8 cellular contexts compared by ENCODE assay signal in the genomic region with DNA sequence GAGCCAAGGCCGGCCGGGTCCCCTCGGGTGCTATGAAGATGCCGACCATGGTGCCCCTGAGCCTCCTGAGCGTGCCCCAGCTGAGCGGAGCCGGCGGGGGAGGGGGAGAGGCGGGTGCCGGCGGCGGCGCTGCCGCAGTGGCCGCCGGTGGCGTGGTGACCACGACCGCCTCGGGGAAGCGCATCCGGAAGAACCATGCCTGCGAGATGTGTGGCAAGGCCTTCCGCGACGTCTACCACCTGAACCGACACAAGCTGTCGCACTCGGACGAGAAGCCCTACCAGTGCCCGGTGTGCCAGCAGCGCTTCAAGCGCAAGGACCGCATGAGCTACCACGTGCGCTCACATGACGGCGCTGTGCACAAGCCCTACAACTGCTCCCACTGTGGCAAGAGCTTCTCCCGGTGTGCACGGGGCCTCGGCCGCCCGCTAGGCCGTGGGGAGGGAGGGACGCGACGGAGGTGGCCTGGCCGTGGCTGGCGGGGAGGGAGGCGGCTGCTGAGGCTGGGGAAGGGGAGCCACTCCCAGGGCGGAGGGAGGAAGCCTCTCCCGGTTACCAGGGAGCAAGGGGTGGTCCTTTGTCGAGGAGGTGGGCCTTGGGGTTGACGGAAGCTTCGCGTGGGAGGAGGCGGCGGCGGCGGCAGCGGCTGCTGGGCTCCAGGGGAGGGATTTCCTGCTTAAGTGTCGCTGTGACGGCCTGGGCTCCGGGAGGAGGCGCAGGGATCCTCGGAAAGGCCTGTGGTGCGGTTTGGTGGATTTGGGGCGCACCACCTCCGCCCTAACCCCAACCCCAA. TPM values are rescaled to one million over a fixed set of nuclear protein-coding genes. Genes with fewer than 3 reads are reported as not detected.
DNase-seq lines count a peak whose midpoint lies in the region; ATAC-seq and TF ChIP-seq lines count a peak whose summit lies in the region.

No MANE protein-coding gene starts in this region.

- no peaks in the 10 kb centered on the region for H3K27me3 ChIP-seq in adipocyte (replicated peaks; ENCODE audit: control insufficient read depth, insufficient read depth, low read length)
- no peaks in the 10 kb centered on the region for H3K27me3 ChIP-seq in cardiac muscle cell
- no peaks in the 10 kb centered on the region for H3K27me3 ChIP-seq in parathyroid adenoma (ENCODE audit: control insufficient read depth, insufficient read depth, low read length)
- no peaks in the 10 kb centered on the region for H3K27me3 ChIP-seq in tibial nerve

- H3K27ac ChIP-seq in cardiac muscle cell = peak overlapping the region; percentile 87
- peak overlapping the region; percentile 82 for H3K27ac ChIP-seq in parathyroid adenoma
- H3K27ac ChIP-seq in tibial nerve = peak overlapping the region; percentile 94 to 99 (median 94)

- H3K9ac ChIP-seq in adipocyte (ENCODE audit: low read length) (peak overlapping the region; percentile 89), parathyroid adenoma (no peak overlapping the region)

- H3K9me3 ChIP-seq in adipocyte (ENCODE audit: control insufficient read depth, low read length) = no peaks in the 10 kb centered on the region
- no peaks in the 10 kb centered on the region for H3K9me3 ChIP-seq in cardiac muscle cell (ENCODE audit: low read depth)
- no peaks in the 10 kb centered on the region for H3K9me3 ChIP-seq in parathyroid adenoma (ENCODE audit: control insufficient read depth, low read length)
- H3K9me3 ChIP-seq in tibial nerve = no peaks in the 10 kb centered on the region

- H3K4me1 ChIP-seq in adipocyte (ENCODE audit: control insufficient read depth, insufficient read depth, low read length) (peaks cover 31% of the 10 kb centered on the region), cardiac muscle cell (ENCODE audit: low read depth) (peaks cover 28% of the 10 kb centered on the region), parathyroid adenoma (peaks cover 26% of the 10 kb centered on the region), tibial nerve (peaks cover 0 to 62% (median 51%) of the 10 kb centered on the region in 4 donors)

- POLR2A ChIA-PET in AG04449 (lab: Yijun Ruan, JAX) = interaction anchor here (1.9 to 3.1 kb wide), 4 partner anchors 9 to 41 kb away, joined by 5 to 25 read pairs (median 15); a partner anchor contains a TSS

- CTCF ChIA-PET in AG04449 (lab: Yijun Ruan, JAX) = interaction anchor here (0.6 to 3.0 kb wide), 18 partner anchors 10 to 234 kb away, joined by 3 to 34 read pairs (median 4); a partner anchor contains a TSS

- no peaks in the 10 kb centered on the region for H3K79me2 ChIP-seq in parathyroid adenoma

- peak overlapping the region; percentile 83 for H3K4me2 ChIP-seq in parathyroid adenoma (ENCODE audit: low read length)

- peak; percentile 28 for ATAC-seq in GM18907 (IDR thresholded peaks at IDR 0.05; ENCODE audit: unreplicated experiment)

- H3K4me3 ChIP-seq in AG04449 (ENCODE audit: low read depth, low read length) (peak overlapping the region; percentile 72), adipocyte (ENCODE audit: low read length) (peak overlapping the region; percentile 85), cardiac muscle cell (peak overlapping the region; percentile 43), parathyroid adenoma (ENCODE audit: low read depth, low read length) (peak overlapping the region; percentile 61), tibial nerve (peak overlapping the region; percentile 46 to 75 (median 50))

- H2AFZ ChIP-seq in parathyroid adenoma = peak overlapping the region; percentile 65

- DNase-seq in AG04449 (ENCODE audit: low read depth, low spot score) = peak; percentile 61
- peak; percentile 83 for DNase-seq in NCI-H1092 treated with DMSO at 0.1 percent for 48 hours (lab: John Stamatoyannopoulos, UW)
- peak; percentile 92 to 93 for DNase-seq in SW 1271 (lab: John Stamatoyannopoulos, UW)
- DNase-seq in adipocyte (ENCODE audit: low read depth) = peak; percentile 93
- peak; percentile 91 to 96 for DNase-seq in cardiac muscle cell (ENCODE audit: low read depth in 1 of 2, low spot score in 1 of 2)
- peak; percentile 79 to 82 for DNase-seq in tibial nerve (ENCODE audit: low spot score in 2 of 2)

- peak in 1 of 2 donors; percentile 68 for TF ChIP-seq POLR2A in tibial nerve (IDR thresholded peaks at IDR 0.05)

- peaks cover 15% of the 10 kb centered on the region for H3K36me3 ChIP-seq in adipocyte (ENCODE audit: control insufficient read depth, insufficient read depth, low read length, severe bottlenecking)
- peaks cover 10% of the 10 kb centered on the region for H3K36me3 ChIP-seq in cardiac muscle cell
- H3K36me3 ChIP-seq in parathyroid adenoma (ENCODE audit: control insufficient read depth, insufficient read depth, low read length) = no peaks in the 10 kb centered on the region
- peaks cover 0 to 20% (median 8%) of the 10 kb centered on the region in 3 donors for H3K36me3 ChIP-seq in tibial nerve

- TF ChIP-seq CTCF in AG04449 (IDR thresholded peaks at IDR 0.05; ENCODE audit: insufficient read depth, low read length, missing control alignments) = peak; percentile 78
- TF ChIP-seq CTCF in cardiac muscle cell (IDR thresholded peaks at IDR 0.05; ENCODE audit: low read depth, low read length) = peak; percentile 61
- TF ChIP-seq CTCF in parathyroid adenoma (IDR thresholded peaks at IDR 0.05) = peak; percentile 49
- peak; percentile 36 to 76 (median 48) for TF ChIP-seq CTCF in tibial nerve (IDR thresholded peaks at IDR 0.05)

- WGBS in tibial nerve, 2 donors = 5 to 7% methylated on average over 25 to 28 of the region's 69 CpGs

- TF ChIP-seq EP300 in tibial nerve (IDR thresholded peaks at IDR 0.05) = peak; percentile 55 to 97

RNA-seq across cellular contexts. Expression of a gene that starts 1.3 kb away (rescaled TPM):
- total RNA-seq in cardiac muscle cell (310 and 370 TPM in 2 replicates), tibial nerve (10 to 100 TPM; 40.0 to 75.9 (median 62.0) TPM)
- 186 and 257 TPM in 2 replicates for polyA plus RNA-seq in cardiac muscle cell

RNA-seq across cellular contexts. Expression of a gene that starts 4.4 kb away (rescaled TPM):
- total RNA-seq in cardiac muscle cell (17.9 and 19.7 TPM in 2 replicates), tibial nerve (10 to 100 TPM; 10.0 to 28.4 (median 18.5) TPM)
- polyA plus RNA-seq in cardiac muscle cell = 19.3 and 19.8 TPM in 2 replicates

RNA-seq across cellular contexts. Expression of a gene that starts 8.3 kb away (rescaled TPM):
- 113 and 120 TPM in 2 replicates for total RNA-seq in cardiac muscle cell
- polyA plus RNA-seq in cardiac muscle cell = 106 and 113 TPM in 2 replicates
- 10 to 100 TPM; 40.8 to 70.7 (median 61.0) TPM for total RNA-seq in tibial nerve

RNA-seq across cellular contexts. Expression of a gene that starts 12.6 kb away (rescaled TPM):
- total RNA-seq in cardiac muscle cell (8.9 and 25.0 TPM in 2 replicates), tibial nerve (100 to 1,000 TPM; 113 to 247 (median 177) TPM)
- 9.3 and 21.2 TPM in 2 replicates for polyA plus RNA-seq in cardiac muscle cell

RNA-seq across cellular contexts. Expression of a gene that starts 17.1 kb away (rescaled TPM):
- total RNA-seq in cardiac muscle cell = 57.5 and 121 TPM in 2 replicates
- 59.5 and 103 TPM in 2 replicates for polyA plus RNA-seq in cardiac muscle cell
- total RNA-seq in tibial nerve = 10 to 100 TPM; 19.9 to 42.8 (median 40.5) TPM

Comparison
In these comparisons a context has a peak if more than half of its experiments do, and no peak if none do; other contexts are left out.
1. Peak in every context shown above with its lines: DNase-seq, ATAC-seq, H3K4me3 ChIP-seq and H3K27ac ChIP-seq.